Comparison of ENCODE assay signal across 8 cellular contexts in the genomic region with DNA sequence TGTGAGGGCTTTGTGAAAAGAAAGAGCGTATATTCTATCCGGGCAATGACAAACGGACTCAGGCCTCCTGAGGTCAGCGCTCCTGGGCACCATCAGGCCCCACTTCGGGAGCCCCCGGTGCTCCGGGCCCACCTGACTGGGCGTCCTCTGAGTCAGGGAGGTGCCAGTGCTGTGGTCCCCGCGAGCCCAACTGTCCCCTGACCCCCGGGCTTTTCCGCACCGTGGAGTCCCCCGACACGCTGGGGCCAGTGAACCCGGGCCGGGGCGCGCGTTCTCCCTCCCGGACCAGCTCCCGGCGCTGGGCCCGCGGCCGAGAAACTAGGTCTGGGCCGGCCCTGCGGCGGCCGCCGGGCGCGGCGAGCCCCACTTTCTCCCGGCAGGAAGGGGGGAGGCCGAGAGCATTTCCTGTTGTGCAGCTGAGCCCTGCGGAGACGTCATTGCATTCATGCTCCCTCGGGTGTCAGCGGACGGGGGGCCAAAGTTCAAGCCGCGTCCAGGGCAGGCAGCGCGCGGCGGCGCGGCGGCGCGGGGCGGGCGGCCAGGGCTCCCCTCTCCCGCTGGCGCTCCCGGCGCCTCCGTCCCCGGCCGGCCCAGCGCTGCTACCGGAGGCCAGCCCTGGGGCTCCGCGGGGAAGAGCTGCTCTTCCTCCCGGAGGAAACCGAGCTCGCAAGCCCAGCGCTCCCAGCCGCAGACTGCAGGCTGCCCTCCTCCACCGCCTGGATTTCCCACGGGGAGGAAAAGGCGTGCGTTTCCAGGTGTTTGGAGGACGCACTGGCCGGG. TPM values are rescaled to one million over a fixed set of nuclear protein-coding genes. Genes with fewer than 3 reads are reported as not detected.
DNase-seq lines count a peak whose midpoint lies in the region; ATAC-seq and TF ChIP-seq lines count a peak whose summit lies in the region.

No MANE protein-coding gene starts in this region.

- H3K27me3 ChIP-seq in KMS-11 (ENCODE audit: insufficient read depth, low read depth) (no peaks in the 10 kb centered on the region), layer of hippocampus (ENCODE audit: control insufficient read depth, insufficient read depth, low read length) (no peaks in the 10 kb centered on the region)

- peaks cover 61% of the 10 kb centered on the region for H3K4me1 Mint-ChIP-seq in activated CD4-positive, alpha-beta T cell treated with anti-CD3 and anti-CD28 coated beads for 36 hours

- H3K36me3 Mint-ChIP-seq in activated CD4-positive, alpha-beta T cell treated with anti-CD3 and anti-CD28 coated beads for 36 hours (ENCODE audit: low read depth) = peaks cover 23% of the 10 kb centered on the region

- no peaks in the 10 kb centered on the region for H3K27me3 Mint-ChIP-seq in activated CD4-positive, alpha-beta T cell treated with anti-CD3 and anti-CD28 coated beads for 36 hours

- DNase-seq in GM10266 (ENCODE audit: extremely low spot score) (peak; percentile 91), coronary artery (ENCODE audit: low spot score) (peak; percentile 89), DMS114 treated with DMSO at 0.1 percent for 48 hours (lab: John Stamatoyannopoulos, UW; ENCODE audit: unreplicated experiment) (no peak)
- DNase-seq in activated CD4-positive, alpha-beta T cell treated with anti-CD3 and anti-CD28 coated beads for 36 hours = peak; percentile 83
- DNase-seq in stimulated activated CD4-positive, alpha-beta T cell treated with anti-CD3 and anti-CD28 coated beads, Interleukin-2, amount 100 ng/mL, for 24 hours = peak; percentile 65 to 67

- H3K79me2 ChIP-seq in KMS-11 (ENCODE audit: insufficient read depth, low read depth) = 0 out of 2 replicates have a peak, but pooled peaks cover 10% of the 10 kb centered on the region

- no peak overlapping the region for H3K9ac ChIP-seq in KMS-11

- H3K4me3 ChIP-seq in KMS-11 (IDR thresholded peaks at IDR 0.05; ENCODE audit: insufficient read depth, low read depth, low read length) (no peak overlapping the region), coronary artery (peak overlapping the region; percentile 77)

- H3K27ac Mint-ChIP-seq in activated CD4-positive, alpha-beta T cell treated with anti-CD3 and anti-CD28 coated beads for 36 hours = peak overlapping the region; percentile 99

- H3K36me3 ChIP-seq in KMS-11 (ENCODE audit: insufficient read depth) = no peaks in the 10 kb centered on the region

- H3K27ac ChIP-seq in KMS-11 (no peak overlapping the region), coronary artery (peak overlapping the region; percentile 93 to 94), layer of hippocampus (ENCODE audit: low read depth, low read length) (peak overlapping the region; percentile 95)

- no peaks in the 10 kb centered on the region for H3K4me1 ChIP-seq in KMS-11 (ENCODE audit: low read depth, poor library complexity, severe bottlenecking)

- H3K4me2 ChIP-seq in KMS-11 = peak overlapping the region; percentile 11; the same call in 1 of the 2 replicates

- POLR2A ChIA-PET in activated CD4-positive, alpha-beta T cell treated with anti-CD3 and anti-CD28 coated beads for 36 hours (lab: Charles Lee) = interaction anchor here (0.9 to 2.3 kb wide), 8 partner anchors 9 to 75 kb away, joined by 3 to 10 read pairs (median 4); no protein-coding TSS in a partner anchor

- CTCF ChIA-PET in activated CD4-positive, alpha-beta T cell treated with anti-CD3 and anti-CD28 coated beads for 36 hours (lab: Charles Lee) = interaction anchor here (0.7 to 7.0 kb wide), 6 partner anchors 14 to 233 kb away, joined by 3 to 57 read pairs (median 4); no protein-coding TSS in a partner anchor

- intact Hi-C loops in activated CD4-positive, alpha-beta T cell treated with anti-CD3 and anti-CD28 coated beads for 36 hours (cut with DNase I, micrococcal nuclease) = loop anchor here in 1 of 2 experiments (1.0 kb wide), 2 partner anchors 13 to 18 kb away; no protein-coding TSS in a partner anchor

- H3K9me3 Mint-ChIP-seq in activated CD4-positive, alpha-beta T cell treated with anti-CD3 and anti-CD28 coated beads for 36 hours (ENCODE audit: low read depth) = no peaks in the 10 kb centered on the region

- no peaks in the 10 kb centered on the region for H4K20me1 ChIP-seq in KMS-11 (ENCODE audit: insufficient read depth)

- peak; percentile 93 for ATAC-seq in GM21786 (IDR thresholded peaks at IDR 0.05; ENCODE audit: unreplicated experiment)
- ATAC-seq in activated CD4-positive, alpha-beta T cell treated with anti-CD3 and anti-CD28 coated beads for 36 hours = peak; percentile 68

- TF ChIP-seq CTCF in GM10266 (IDR thresholded peaks at IDR 0.05; ENCODE audit: control insufficient read depth, insufficient read depth, low read depth, missing control alignments) (no peak), KMS-11 (conservative IDR thresholded peaks at IDR 0.05; ENCODE audit: low read depth, low read length) (no peak), coronary artery (IDR thresholded peaks at IDR 0.05) (no peak)

- no peak overlapping the region for H2AFZ ChIP-seq in KMS-11 (ENCODE audit: low read depth)

- peak overlapping the region; percentile 92 for H3K4me3 Mint-ChIP-seq in activated CD4-positive, alpha-beta T cell treated with anti-CD3 and anti-CD28 coated beads for 36 hours

RNA-seq across cellular contexts. Expression of a gene that starts 18.3 kb away (rescaled TPM):
- 10 to 100 TPM; 30.7 to 33.6 TPM for total RNA-seq in activated CD4-positive, alpha-beta T cell treated with anti-CD3 and anti-CD28 coated beads for 36 hours
